ENCODE assay signal across 8 cellular contexts in the genomic region with DNA sequence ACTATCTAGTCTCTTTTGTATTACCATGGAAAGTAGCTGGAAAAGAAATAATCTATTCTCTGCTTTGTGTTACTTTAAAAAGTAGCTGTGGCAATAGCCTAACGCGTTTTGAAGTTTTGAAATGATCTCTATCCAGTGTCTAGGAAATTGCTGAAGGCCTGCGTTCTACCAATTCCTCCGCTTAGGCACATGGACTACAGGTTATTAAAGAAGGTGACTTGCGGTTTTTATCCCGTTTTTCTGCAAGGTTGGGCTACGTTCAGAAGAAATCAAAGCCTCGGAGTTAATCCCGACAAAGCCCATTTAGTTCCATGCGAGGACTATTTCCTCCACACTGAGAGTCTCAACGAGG. TPM values are rescaled to one million over a fixed set of nuclear protein-coding genes. Genes with fewer than 3 reads are reported as not detected.
DNase-seq lines count a peak whose midpoint lies in the region; ATAC-seq and TF ChIP-seq lines count a peak whose summit lies in the region.

No MANE protein-coding gene starts in this region.

- no peak for ATAC-seq in natural killer cell
- no peak for ATAC-seq in HG03457 (IDR thresholded peaks at IDR 0.05; ENCODE audit: unreplicated experiment)
- no peak for ATAC-seq in GM18519 (IDR thresholded peaks at IDR 0.05; ENCODE audit: low FRiP score, unreplicated experiment)

- H3K9me3 Mint-ChIP-seq in activated naive CD4-positive, alpha-beta T cell treated with anti-CD3 and anti-CD28 coated beads, Interleukin-2, amount 50 U/mL, for 24 hours: peaks cover 5% of the 10 kb centered on the region
- H3K9me3 Mint-ChIP-seq in natural killer cell: no peaks in the 10 kb centered on the region
- peaks cover 8% of the 10 kb centered on the region for H3K9me3 Mint-ChIP-seq in type B pancreatic cell

- peak overlapping the region; percentile 100 for H3K27ac ChIP-seq in breast epithelium

- peak overlapping the region in 2 of 3 donors; percentile 96 for H3K4me3 ChIP-seq in breast epithelium

- TF ChIP-seq CTCF in breast epithelium (IDR thresholded peaks at IDR 0.05) (no peak), natural killer cell (IDR thresholded peaks at IDR 0.05) (no peak), type B pancreatic cell (conservative IDR thresholded peaks at IDR 0.05) (no peak)

- no peaks in the 10 kb centered on the region for H3K27me3 ChIP-seq in breast epithelium

- no peaks in the 10 kb centered on the region for H3K4me1 ChIP-seq in breast epithelium

- peaks cover 32% of the 10 kb centered on the region for H3K4me1 Mint-ChIP-seq in activated naive CD4-positive, alpha-beta T cell treated with anti-CD3 and anti-CD28 coated beads, Interleukin-2, amount 50 U/mL, for 24 hours
- H3K4me1 Mint-ChIP-seq in natural killer cell (peaks cover 28 to 34% of the 10 kb centered on the region in 2 donors), type B pancreatic cell (ENCODE audit: unreplicated experiment) (peaks cover 23% of the 10 kb centered on the region)

- no peak for TF ChIP-seq POLR2A in breast epithelium (IDR thresholded peaks at IDR 0.05)

- no peaks in the 10 kb centered on the region for H3K27me3 Mint-ChIP-seq in activated naive CD4-positive, alpha-beta T cell treated with anti-CD3 and anti-CD28 coated beads, Interleukin-2, amount 50 U/mL, for 24 hours
- H3K27me3 Mint-ChIP-seq in natural killer cell (ENCODE audit: low read depth in 2 of 2) (no peaks in the 10 kb centered on the region), type B pancreatic cell (no peaks in the 10 kb centered on the region)

- H3K27ac Mint-ChIP-seq in activated naive CD4-positive, alpha-beta T cell treated with anti-CD3 and anti-CD28 coated beads, Interleukin-2, amount 50 U/mL, for 24 hours: peak overlapping the region; percentile 71
- H3K27ac Mint-ChIP-seq in natural killer cell: peak overlapping the region; percentile 95 to 96
- H3K27ac Mint-ChIP-seq in type B pancreatic cell: peak overlapping the region; percentile 99

- no peak overlapping the region for H3K4me3 Mint-ChIP-seq in activated naive CD4-positive, alpha-beta T cell treated with anti-CD3 and anti-CD28 coated beads, Interleukin-2, amount 50 U/mL, for 24 hours
- H3K4me3 Mint-ChIP-seq in natural killer cell (no peak overlapping the region), type B pancreatic cell (peak overlapping the region; percentile 92)

- H3K36me3 Mint-ChIP-seq in activated naive CD4-positive, alpha-beta T cell treated with anti-CD3 and anti-CD28 coated beads, Interleukin-2, amount 50 U/mL, for 24 hours: peaks cover 5% of the 10 kb centered on the region
- H3K36me3 Mint-ChIP-seq in natural killer cell: no peaks in the 10 kb centered on the region
- H3K36me3 Mint-ChIP-seq in type B pancreatic cell: peaks cover 17% of the 10 kb centered on the region

- no peaks in the 10 kb centered on the region for H3K9me3 ChIP-seq in breast epithelium

- no peak for DNase-seq in activated naive CD4-positive, alpha-beta T cell treated with Interleukin-2 at 50 U/mL for 16 hours
- DNase-seq in breast epithelium (ENCODE audit: low spot score in 2 of 2) (no peak), natural killer cell (no peak), type B pancreatic cell (ENCODE audit: extremely low spot score, unreplicated experiment) (no peak), 8988T (no peak)

- intact Hi-C loops in breast epithelium (cut with DNase I; ENCODE audit: low total_unique reads) (no loop called here), natural killer cell (cut with micrococcal nuclease) (loop anchor here (1.0 to 5.0 kb wide), 4 partner anchors 210 to 823 kb away; partner anchors contain the start of genes CCNT2, CXCR4, R3HDM1 and RAB3GAP1)

- no peaks in the 10 kb centered on the region for H3K36me3 ChIP-seq in breast epithelium

RNA-seq across cellular contexts. Expression of gene UBXN4, which starts 0.6 kb away (rescaled TPM):
- total RNA-seq in breast epithelium (100 to 1,000 TPM in 1 of 3 donors, 10 to 100 TPM in 2; 70.2 to 101 (median 89.1) TPM), natural killer cell (100 to 1,000 TPM; 129 to 153 (median 150) TPM), type B pancreatic cell (ENCODE audit: low replicate concordance) (101 and 107 TPM in 2 replicates)
